Comparison of ENCODE assay signal across 22 cellular contexts in the genomic region with DNA sequence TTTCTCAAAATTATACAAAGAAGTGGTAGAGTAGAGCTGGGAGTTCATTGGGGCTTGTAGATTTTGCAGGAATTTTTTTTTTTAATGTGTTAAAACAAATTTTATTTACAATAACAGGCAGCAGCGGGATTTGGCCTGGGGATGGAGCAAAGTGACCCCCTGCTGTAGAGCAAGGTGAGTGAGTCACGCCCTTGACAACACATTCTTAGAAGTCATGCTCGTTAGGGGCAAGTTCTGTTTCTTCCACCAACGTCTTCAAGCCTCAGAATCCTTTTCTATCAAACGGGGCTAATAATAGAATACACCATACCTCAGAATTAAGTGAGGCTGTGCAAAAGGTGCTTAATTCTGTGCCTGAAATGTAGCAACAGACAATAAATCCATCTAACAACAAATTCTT. TPM values are rescaled to one million over a fixed set of nuclear protein-coding genes. Genes with fewer than 3 reads are reported as not detected.
DNase-seq lines count a peak whose midpoint lies in the region; ATAC-seq, FAIRE-seq and TF ChIP-seq lines count a peak whose summit lies in the region.
"Had no signal": no experiment of that assay in that cellular context is flagged by ENCODE, and none has a peak within 500 bp of the region (broad histone marks: within the 10 kb centered on the region; RNA-seq: fewer than 3 reads in every experiment).

No MANE protein-coding gene starts in this region.

- H3K79me2 ChIP-seq in OCI-LY3 (ENCODE audit: low read length), result no peaks in the 10 kb centered on the region

- TF ChIP-seq CTCF in OCI-LY3 (IDR thresholded peaks at IDR 0.05; ENCODE audit: low read depth, low read length), result no peak

- H3K4me1 ChIP-seq in OCI-LY3 (ENCODE audit: low read length) (peaks cover 45% of the 10 kb centered on the region), small intestine (ENCODE audit: control insufficient read depth in 2 of 2, insufficient read depth in 1 of 2, low read depth in 1 of 2, low read length in 1 of 2) (peaks cover 2 to 4% of the 10 kb centered on the region in 2 donors)

- H3K36me3 ChIP-seq in H7 (replicated peaks; ENCODE audit: control insufficient read depth, insufficient read depth, low read length) (no peaks in the 10 kb centered on the region), OCI-LY3 (replicated peaks; ENCODE audit: low read depth, low read length) (no peaks in the 10 kb centered on the region), small intestine (ENCODE audit: control insufficient read depth in 2 of 2, insufficient read depth in 2 of 2, low read length in 2 of 2) (no peaks in the 10 kb centered on the region)
- H3K36me3 ChIP-seq: BE2C had no signal

- ATAC-seq in HG02885 (IDR thresholded peaks at IDR 0.05; ENCODE audit: poor library complexity, unreplicated experiment), result no peak
- ATAC-seq in activated CD4-positive, alpha-beta T cell treated with anti-CD3 and anti-CD28 coated beads for 36 hours, result no peak
- ATAC-seq: activated CD8-positive, alpha-beta T cell treated with anti-CD3 and anti-CD28 coated beads for 36 hours; foreskin keratinocyte; natural killer cell treated with Interleukin-12 subunit alpha and Interleukin-12 subunit beta and Interleukin-15 and Interleukin-18, amount 100 ng/mL, for 72 hours; stimulated activated naive CD8-positive, alpha-beta T cell treated with anti-CD3 and anti-CD28 coated beads, Interleukin-15, amount 100 ng/mL, for 72 hours had no signal

- peaks cover 3% of the 10 kb centered on the region for H3K36me3 Mint-ChIP-seq in activated CD4-positive, alpha-beta T cell treated with anti-CD3 and anti-CD28 coated beads for 36 hours (ENCODE audit: low read depth)
- H3K36me3 Mint-ChIP-seq: mesothelial cell of epicardium; natural killer cell treated with Interleukin-12 subunit alpha and Interleukin-12 subunit beta and Interleukin-15 and Interleukin-18, amount 100 ng/mL, for 72 hours had no signal

- H3K9ac ChIP-seq in OCI-LY3 (ENCODE audit: low read length), result no peak overlapping the region
- H3K9ac ChIP-seq: SK-N-SH had no signal

- H3K27ac ChIP-seq in OCI-LY3 (ENCODE audit: low read length) (no peak overlapping the region), small intestine (ENCODE audit: low read depth in 1 of 2, low read length in 1 of 2) (no peak overlapping the region)
- H3K27ac ChIP-seq: foreskin keratinocyte had no signal

- no peaks in the 10 kb centered on the region for H3K27me3 ChIP-seq in H7 (ENCODE audit: control insufficient read depth, insufficient read depth, low read length)
- H3K27me3 ChIP-seq in OCI-LY3 (ENCODE audit: low read depth, low read length), result no peaks in the 10 kb centered on the region
- H3K27me3 ChIP-seq in small intestine (ENCODE audit: control insufficient read depth in 2 of 2, insufficient read depth in 2 of 2, low read length in 2 of 2), result no peaks in the 10 kb centered on the region
- H3K27me3 ChIP-seq: BE2C, foreskin keratinocyte had no signal

- H3K27me3 Mint-ChIP-seq in activated CD4-positive, alpha-beta T cell treated with anti-CD3 and anti-CD28 coated beads for 36 hours, result peaks cover 11% of the 10 kb centered on the region
- H3K27me3 Mint-ChIP-seq: natural killer cell treated with Interleukin-12 subunit alpha and Interleukin-12 subunit beta and Interleukin-15 and Interleukin-18, amount 100 ng/mL, for 72 hours had no signal

- H3K4me1 Mint-ChIP-seq in activated CD4-positive, alpha-beta T cell treated with anti-CD3 and anti-CD28 coated beads for 36 hours, result peaks cover 6% of the 10 kb centered on the region

- CTCF ChIA-PET in activated CD4-positive, alpha-beta T cell treated with anti-CD3 and anti-CD28 coated beads for 36 hours (lab: Charles Lee), result no interaction called here

- no peaks in the 10 kb centered on the region for H3K9me3 Mint-ChIP-seq in activated CD4-positive, alpha-beta T cell treated with anti-CD3 and anti-CD28 coated beads for 36 hours (ENCODE audit: low read depth)
- H3K9me3 Mint-ChIP-seq: activated CD8-positive, alpha-beta T cell treated with anti-CD3 and anti-CD28 coated beads for 36 hours; activated naive CD4-positive, alpha-beta T cell treated with anti-CD3 and anti-CD28 coated beads for 36 hours; mesothelial cell of epicardium; natural killer cell treated with Interleukin-12 subunit alpha and Interleukin-12 subunit beta and Interleukin-15 and Interleukin-18, amount 100 ng/mL, for 72 hours; stimulated activated naive CD8-positive, alpha-beta T cell treated with anti-CD3 and anti-CD28 coated beads, Interleukin-15, amount 100 ng/mL, for 72 hours had no signal

- POLR2A ChIA-PET in activated CD4-positive, alpha-beta T cell treated with anti-CD3 and anti-CD28 coated beads for 36 hours (lab: Charles Lee), result interaction anchor here (0.6 kb wide), 1 partner anchor 15 kb away, joined by 3 read pairs; no protein-coding TSS in a partner anchor

- H3K9me3 ChIP-seq in OCI-LY3 (ENCODE audit: insufficient read depth, low read length) (no peaks in the 10 kb centered on the region), small intestine (ENCODE audit: control insufficient read depth, low read depth) (no peaks in the 10 kb centered on the region)
- H3K9me3 ChIP-seq: BE2C, SK-N-SH had no signal

- H2AFZ ChIP-seq in OCI-LY3 (ENCODE audit: low read depth, low read length), result no peak overlapping the region

- H3K4me3 Mint-ChIP-seq in activated CD4-positive, alpha-beta T cell treated with anti-CD3 and anti-CD28 coated beads for 36 hours, result no peak overlapping the region
- H3K4me3 Mint-ChIP-seq: natural killer cell treated with Interleukin-12 subunit alpha and Interleukin-12 subunit beta and Interleukin-15 and Interleukin-18, amount 100 ng/mL, for 72 hours had no signal

- H3K4me2 ChIP-seq in OCI-LY3 (ENCODE audit: low read length), result peak overlapping the region; percentile 92
- H3K4me2 ChIP-seq: SK-N-SH had no signal

- WGBS in small intestine, 3 donors, result 77 to 90% (median 89%) methylated on average over 5 of the region's 5 CpGs

- DNase-seq in H7 (peak; percentile 26), iPS DF 19.7 (ENCODE audit: low read depth, low spot score) (peak; percentile 17), small intestine (no peak), NCI-H2171 treated with DMSO at 0.1 percent for 48 hours (lab: John Stamatoyannopoulos, UW) (no peak)
- DNase-seq in activated CD4-positive, alpha-beta T cell treated with anti-CD3 and anti-CD28 coated beads for 36 hours, result no peak
- DNase-seq: activated CD8-positive, alpha-beta T cell treated with anti-CD3 and anti-CD28 coated beads for 36 hours; activated naive CD4-positive, alpha-beta T cell treated with anti-CD3 and anti-CD28 coated beads for 36 hours; amygdala; foreskin keratinocyte; KBM-7; NCI-H1930; NCI-H446; RPMI8226; SK-N-SH; stimulated activated CD4-positive, alpha-beta T cell treated with anti-CD3 and anti-CD28 coated beads, Interleukin-4, amount 100 ng/mL, for 24 hours; stimulated activated naive CD8-positive, alpha-beta T cell treated with anti-CD3 and anti-CD28 coated beads, Interleukin-15, amount 100 ng/mL, for 72 hours; T-helper 9 cell had no signal

- intact Hi-C loops in activated CD4-positive, alpha-beta T cell treated with anti-CD3 and anti-CD28 coated beads for 36 hours (cut with DNase I, micrococcal nuclease), result no loop called here

- H4K20me1 ChIP-seq in OCI-LY3 (ENCODE audit: insufficient read depth, low read length), result no peaks in the 10 kb centered on the region

- H3K27ac Mint-ChIP-seq in activated CD4-positive, alpha-beta T cell treated with anti-CD3 and anti-CD28 coated beads for 36 hours, result no peak overlapping the region
- H3K27ac Mint-ChIP-seq: activated CD8-positive, alpha-beta T cell treated with anti-CD3 and anti-CD28 coated beads for 36 hours; activated naive CD4-positive, alpha-beta T cell treated with anti-CD3 and anti-CD28 coated beads for 36 hours; natural killer cell treated with Interleukin-12 subunit alpha and Interleukin-12 subunit beta and Interleukin-15 and Interleukin-18, amount 100 ng/mL, for 72 hours; stimulated activated naive CD8-positive, alpha-beta T cell treated with anti-CD3 and anti-CD28 coated beads, Interleukin-15, amount 100 ng/mL, for 72 hours had no signal

- H3K4me3 ChIP-seq in H7 (ENCODE audit: insufficient read depth, low read depth, low read length), result no peak overlapping the region
- no peak overlapping the region for H3K4me3 ChIP-seq in OCI-LY3 (ENCODE audit: low read length)
- H3K4me3 ChIP-seq in small intestine (ENCODE audit: low read depth in 1 of 2, low read length in 2 of 2), result no peak overlapping the region

- peak; percentile 19 for FAIRE-seq in small intestine (lab: Jason Lieb, UNC)

RNA-seq across cellular contexts. Expression of a gene that starts 1.1 kb away (rescaled TPM):
- 0.03 and 0.37 TPM in 2 replicates for total RNA-seq in H7 (2014; rRNA removed; shearing (Covaris generic))
- 1 to 10 TPM in 2 of 3 donors, not detected in 1; 1.3 to 1.4 TPM for polyA plus RNA-seq in small intestine
- under 1 TPM in 1 of 2 experiments, not detected in 1; 0.21 TPM for total RNA-seq in activated CD4-positive, alpha-beta T cell treated with anti-CD3 and anti-CD28 coated beads for 36 hours
- total RNA-seq: activated CD8-positive, alpha-beta T cell treated with anti-CD3 and anti-CD28 coated beads for 36 hours; activated naive CD4-positive, alpha-beta T cell treated with anti-CD3 and anti-CD28 coated beads for 36 hours had no signal

Comparison
In these comparisons a context has a peak if more than half of its experiments do, and no peak if none do; other contexts are left out.
1. DNase-seq: peak in H7 (single experiment) and iPS DF 19.7 (single experiment); none in small intestine (single experiment), NCI-H2171 treated with DMSO at 0.1 percent for 48 hours (single experiment) and activated CD4-positive, alpha-beta T cell treated with anti-CD3 and anti-CD28 coated beads for 36 hours (single experiment).